Comparison of ENCODE assay signal across 1 cellular context in the genomic region with DNA sequence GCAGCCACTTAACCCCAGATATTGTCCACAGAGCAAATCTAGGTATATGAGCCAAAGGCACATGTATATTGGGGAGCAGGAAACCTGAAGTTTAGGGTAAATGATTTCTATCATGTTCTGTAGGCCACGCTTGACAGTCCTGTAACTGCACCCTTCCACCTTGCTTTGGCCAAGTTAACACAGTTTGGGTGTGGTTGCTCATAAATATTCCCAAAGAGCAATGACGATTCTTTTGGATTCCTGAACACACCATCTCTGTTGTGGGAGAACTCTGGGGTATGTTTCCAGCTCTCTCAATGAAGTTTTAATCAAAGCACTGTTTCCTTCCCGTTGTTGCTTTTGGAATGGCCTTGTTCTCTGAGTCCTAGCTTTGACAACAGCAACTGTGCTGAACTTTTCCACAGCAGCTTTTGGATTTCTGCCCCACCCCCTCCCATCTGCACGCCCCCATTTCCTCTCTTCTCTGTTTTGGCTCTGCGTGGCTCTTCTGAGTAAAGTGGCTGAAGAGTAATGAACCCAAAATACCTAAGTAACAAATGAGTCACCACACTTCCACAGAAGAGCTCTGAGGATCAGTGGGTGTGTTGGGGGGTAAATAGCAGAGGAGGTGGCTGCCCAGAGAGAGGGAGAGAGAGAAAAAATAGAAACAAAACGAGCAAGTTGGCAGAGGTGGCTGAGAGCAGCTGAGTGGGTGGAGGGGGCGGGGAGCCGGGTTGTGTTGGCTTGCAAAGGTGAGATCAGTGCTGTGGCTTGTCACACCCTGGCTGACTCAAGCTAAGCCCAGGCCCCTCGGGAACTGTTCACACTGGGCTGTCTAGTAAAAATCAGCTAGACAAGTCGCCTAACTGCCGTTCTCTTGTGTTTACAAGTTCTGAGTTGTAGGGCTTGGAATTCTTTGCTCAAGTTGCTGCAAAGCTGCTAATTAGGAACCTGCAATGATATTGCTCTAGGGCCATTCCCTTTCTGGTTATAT.
TF ChIP-seq lines count a peak whose summit lies in the region.

No MANE protein-coding gene starts in this region.

TF ChIP-seq in HEK293, 187 proteins besides CTCF, POLR2A, EP300 and RAD21 (continued from another document and continues in another):
- no peak for TF ChIP-seq ZNF211 (tag by site-specific recombination; IDR thresholded peaks at IDR 0.05; ENCODE audit: low read depth)
- TF ChIP-seq GLIS1 (tag by site-specific recombination; IDR thresholded peaks at IDR 0.05): peak; percentile 44
- no peak for TF ChIP-seq ZNF223 (tag by site-specific recombination; IDR thresholded peaks at IDR 0.05)
- no peak for TF ChIP-seq ZNF214 (tag by site-specific recombination; IDR thresholded peaks at IDR 0.05; ENCODE audit: borderline replicate concordance)
- TF ChIP-seq, protein P1, sequence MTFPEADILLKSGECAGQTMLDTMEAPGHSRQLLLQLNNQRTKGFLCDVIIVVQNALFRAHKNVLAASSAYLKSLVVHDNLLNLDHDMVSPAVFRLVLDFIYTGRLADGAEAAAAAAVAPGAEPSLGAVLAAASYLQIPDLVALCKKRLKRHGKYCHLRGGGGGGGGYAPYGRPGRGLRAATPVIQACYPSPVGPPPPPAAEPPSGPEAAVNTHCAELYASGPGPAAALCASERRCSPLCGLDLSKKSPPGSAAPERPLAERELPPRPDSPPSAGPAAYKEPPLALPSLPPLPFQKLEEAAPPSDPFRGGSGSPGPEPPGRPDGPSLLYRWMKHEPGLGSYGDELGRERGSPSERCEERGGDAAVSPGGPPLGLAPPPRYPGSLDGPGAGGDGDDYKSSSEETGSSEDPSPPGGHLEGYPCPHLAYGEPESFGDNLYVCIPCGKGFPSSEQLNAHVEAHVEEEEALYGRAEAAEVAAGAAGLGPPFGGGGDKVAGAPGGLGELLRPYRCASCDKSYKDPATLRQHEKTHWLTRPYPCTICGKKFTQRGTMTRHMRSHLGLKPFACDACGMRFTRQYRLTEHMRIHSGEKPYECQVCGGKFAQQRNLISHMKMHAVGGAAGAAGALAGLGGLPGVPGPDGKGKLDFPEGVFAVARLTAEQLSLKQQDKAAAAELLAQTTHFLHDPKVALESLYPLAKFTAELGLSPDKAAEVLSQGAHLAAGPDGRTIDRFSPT (tag by site-specific recombination; IDR thresholded peaks at IDR 0.05): peak; percentile 97
- no peak for TF ChIP-seq ZNF23 (tag by site-specific recombination; IDR thresholded peaks at IDR 0.05; ENCODE audit: borderline replicate concordance)
- TF ChIP-seq ZNF433 (tag by site-specific recombination; IDR thresholded peaks at IDR 0.05; ENCODE audit: low read depth): no peak
- TF ChIP-seq ZNF274 (IDR thresholded peaks at IDR 0.05; ENCODE audit: low read length): no peak
- no peak for TF ChIP-seq ZNF274 (tag by site-specific recombination; IDR thresholded peaks at IDR 0.05; ENCODE audit: borderline replicate concordance)
- TF ChIP-seq ZNF140 (tag by site-specific recombination; IDR thresholded peaks at IDR 0.05): no peak
- no peak for TF ChIP-seq ZNF626 (tag by site-specific recombination; IDR thresholded peaks at IDR 0.05)
- no peak for TF ChIP-seq ZNF19 (tag by site-specific recombination; IDR thresholded peaks at IDR 0.05; ENCODE audit: low read depth)
- TF ChIP-seq KLF10 (tag by site-specific recombination; IDR thresholded peaks at IDR 0.05): peak; percentile 94
- TF ChIP-seq ZNF510 (tag by site-specific recombination; IDR thresholded peaks at IDR 0.05; ENCODE audit: insufficient replicate concordance): no peak
- TF ChIP-seq ZNF549 (tag by site-specific recombination; IDR thresholded peaks at IDR 0.05): no peak
- TF ChIP-seq ZNF37A (tag by site-specific recombination; IDR thresholded peaks at IDR 0.05): no peak
- no peak for TF ChIP-seq ZNF266 (tag by site-specific recombination; IDR thresholded peaks at IDR 0.05; ENCODE audit: low read depth)
- peak; percentile 76; the same call in 1 of the 2 replicates for TF ChIP-seq IKZF3 (tag by site-specific recombination; IDR thresholded peaks at IDR 0.05)
- TF ChIP-seq ZNF529 (tag by site-specific recombination; IDR thresholded peaks at IDR 0.05; ENCODE audit: insufficient replicate concordance): no peak
- TF ChIP-seq ZNF114 (tag by site-specific recombination; IDR thresholded peaks at IDR 0.05): no peak
- TF ChIP-seq ZNF112 (tag by site-specific recombination; IDR thresholded peaks at IDR 0.05): no peak
- no peak for TF ChIP-seq ZNF133 (tag by site-specific recombination; IDR thresholded peaks at IDR 0.05)
- TF ChIP-seq YY2 (tag by site-specific recombination; IDR thresholded peaks at IDR 0.05): no peak
- peak; percentile 85 for TF ChIP-seq ZNF843 (tag by site-specific recombination; IDR thresholded peaks at IDR 0.05)
- no peak for TF ChIP-seq REPIN1 (tag by site-specific recombination; IDR thresholded peaks at IDR 0.05; ENCODE audit: low read depth)
- TF ChIP-seq, protein P2, sequence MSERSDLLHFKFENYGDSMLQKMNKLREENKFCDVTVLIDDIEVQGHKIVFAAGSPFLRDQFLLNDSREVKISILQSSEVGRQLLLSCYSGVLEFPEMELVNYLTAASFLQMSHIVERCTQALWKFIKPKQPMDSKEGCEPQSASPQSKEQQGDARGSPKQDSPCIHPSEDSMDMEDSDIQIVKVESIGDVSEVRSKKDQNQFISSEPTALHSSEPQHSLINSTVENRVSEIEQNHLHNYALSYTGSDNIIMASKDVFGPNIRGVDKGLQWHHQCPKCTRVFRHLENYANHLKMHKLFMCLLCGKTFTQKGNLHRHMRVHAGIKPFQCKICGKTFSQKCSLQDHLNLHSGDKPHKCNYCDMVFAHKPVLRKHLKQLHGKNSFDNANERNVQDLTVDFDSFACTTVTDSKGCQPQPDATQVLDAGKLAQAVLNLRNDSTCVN (tag by site-specific recombination; optimal IDR thresholded peaks at IDR 0.05): no peak
- peak; percentile 16; the same call in 1 of the 2 replicates for TF ChIP-seq BCL11B (tag by site-specific recombination; IDR thresholded peaks at IDR 0.05; ENCODE audit: low read depth)
- TF ChIP-seq KLF1 (tag by site-specific recombination; IDR thresholded peaks at IDR 0.05): peak; percentile 95
- peak; percentile 33; the same call in 1 of the 2 replicates for TF ChIP-seq SCRT2 (tag by site-specific recombination; IDR thresholded peaks at IDR 0.05)
- no peak for TF ChIP-seq ZNF155 (tag by site-specific recombination; IDR thresholded peaks at IDR 0.05)
- TF ChIP-seq, protein P3, sequence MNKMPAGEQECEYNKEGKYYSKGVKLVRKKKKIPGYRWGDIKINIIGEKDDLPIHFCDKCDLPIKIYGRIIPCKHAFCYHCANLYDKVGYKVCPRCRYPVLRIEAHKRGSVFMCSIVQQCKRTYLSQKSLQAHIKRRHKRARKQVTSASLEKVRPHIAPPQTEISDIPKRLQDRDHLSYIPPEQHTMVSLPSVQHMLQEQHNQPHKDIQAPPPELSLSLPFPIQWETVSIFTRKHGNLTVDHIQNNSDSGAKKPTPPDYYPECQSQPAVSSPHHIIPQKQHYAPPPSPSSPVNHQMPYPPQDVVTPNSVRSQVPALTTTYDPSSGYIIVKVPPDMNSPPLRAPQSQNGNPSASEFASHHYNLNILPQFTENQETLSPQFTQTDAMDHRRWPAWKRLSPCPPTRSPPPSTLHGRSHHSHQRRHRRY (tag by site-specific recombination; IDR thresholded peaks at IDR 0.05): no peak
- TF ChIP-seq ZNF561 (tag by site-specific recombination; IDR thresholded peaks at IDR 0.05; ENCODE audit: borderline replicate concordance): no peak
- TF ChIP-seq ZNF132 (tag by site-specific recombination; IDR thresholded peaks at IDR 0.05; ENCODE audit: borderline replicate concordance): no peak
- TF ChIP-seq ZNF239 (tag by site-specific recombination; IDR thresholded peaks at IDR 0.05): no peak
- TF ChIP-seq ZNF660 (tag by site-specific recombination; IDR thresholded peaks at IDR 0.05): 0 out of 2 replicates have a peak, but pooled peaks have one; percentile 78
- peak; percentile 92 for TF ChIP-seq ZNF629 (tag by site-specific recombination; IDR thresholded peaks at IDR 0.05)
- TF ChIP-seq ZBTB8A (tag by site-specific recombination; IDR thresholded peaks at IDR 0.05): 0 out of 2 replicates have a peak, but pooled peaks have one; percentile 41
- TF ChIP-seq, protein P4, sequence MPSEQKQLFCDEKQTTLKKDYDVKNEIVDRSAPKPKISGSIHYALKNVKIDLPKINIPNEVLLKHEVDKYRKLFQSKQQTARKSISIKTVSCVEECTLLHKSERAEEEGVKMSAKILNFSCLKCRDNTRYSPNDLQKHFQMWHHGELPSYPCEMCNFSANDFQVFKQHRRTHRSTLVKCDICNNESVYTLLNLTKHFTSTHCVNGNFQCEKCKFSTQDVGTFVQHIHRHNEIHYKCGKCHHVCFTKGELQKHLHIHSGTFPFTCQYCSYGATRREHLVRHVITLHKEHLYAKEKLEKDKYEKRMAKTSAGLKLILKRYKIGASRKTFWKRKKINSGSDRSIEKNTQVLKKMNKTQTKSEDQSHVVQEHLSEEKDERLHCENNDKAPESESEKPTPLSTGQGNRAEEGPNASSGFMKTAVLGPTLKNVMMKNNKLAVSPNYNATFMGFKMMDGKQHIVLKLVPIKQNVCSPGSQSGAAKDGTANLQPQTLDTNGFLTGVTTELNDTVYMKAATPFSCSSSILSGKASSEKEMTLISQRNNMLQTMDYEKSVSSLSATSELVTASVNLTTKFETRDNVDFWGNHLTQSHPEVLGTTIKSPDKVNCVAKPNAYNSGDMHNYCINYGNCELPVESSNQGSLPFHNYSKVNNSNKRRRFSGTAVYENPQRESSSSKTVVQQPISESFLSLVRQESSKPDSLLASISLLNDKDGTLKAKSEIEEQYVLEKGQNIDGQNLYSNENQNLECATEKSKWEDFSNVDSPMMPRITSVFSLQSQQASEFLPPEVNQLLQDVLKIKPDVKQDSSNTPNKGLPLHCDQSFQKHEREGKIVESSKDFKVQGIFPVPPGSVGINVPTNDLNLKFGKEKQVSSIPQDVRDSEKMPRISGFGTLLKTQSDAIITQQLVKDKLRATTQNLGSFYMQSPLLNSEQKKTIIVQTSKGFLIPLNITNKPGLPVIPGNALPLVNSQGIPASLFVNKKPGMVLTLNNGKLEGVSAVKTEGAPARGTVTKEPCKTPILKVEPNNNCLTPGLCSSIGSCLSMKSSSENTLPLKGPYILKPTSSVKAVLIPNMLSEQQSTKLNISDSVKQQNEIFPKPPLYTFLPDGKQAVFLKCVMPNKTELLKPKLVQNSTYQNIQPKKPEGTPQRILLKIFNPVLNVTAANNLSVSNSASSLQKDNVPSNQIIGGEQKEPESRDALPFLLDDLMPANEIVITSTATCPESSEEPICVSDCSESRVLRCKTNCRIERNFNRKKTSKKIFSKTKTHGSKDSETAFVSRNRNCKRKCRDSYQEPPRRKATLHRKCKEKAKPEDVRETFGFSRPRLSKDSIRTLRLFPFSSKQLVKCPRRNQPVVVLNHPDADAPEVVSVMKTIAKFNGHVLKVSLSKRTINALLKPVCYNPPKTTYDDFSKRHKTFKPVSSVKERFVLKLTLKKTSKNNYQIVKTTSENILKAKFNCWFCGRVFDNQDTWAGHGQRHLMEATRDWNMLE (tag by site-specific recombination; conservative IDR thresholded peaks at IDR 0.05; ENCODE audit: low read depth): peak; percentile 45; the same call in 1 of the 2 replicates
- TF ChIP-seq, protein P5, sequence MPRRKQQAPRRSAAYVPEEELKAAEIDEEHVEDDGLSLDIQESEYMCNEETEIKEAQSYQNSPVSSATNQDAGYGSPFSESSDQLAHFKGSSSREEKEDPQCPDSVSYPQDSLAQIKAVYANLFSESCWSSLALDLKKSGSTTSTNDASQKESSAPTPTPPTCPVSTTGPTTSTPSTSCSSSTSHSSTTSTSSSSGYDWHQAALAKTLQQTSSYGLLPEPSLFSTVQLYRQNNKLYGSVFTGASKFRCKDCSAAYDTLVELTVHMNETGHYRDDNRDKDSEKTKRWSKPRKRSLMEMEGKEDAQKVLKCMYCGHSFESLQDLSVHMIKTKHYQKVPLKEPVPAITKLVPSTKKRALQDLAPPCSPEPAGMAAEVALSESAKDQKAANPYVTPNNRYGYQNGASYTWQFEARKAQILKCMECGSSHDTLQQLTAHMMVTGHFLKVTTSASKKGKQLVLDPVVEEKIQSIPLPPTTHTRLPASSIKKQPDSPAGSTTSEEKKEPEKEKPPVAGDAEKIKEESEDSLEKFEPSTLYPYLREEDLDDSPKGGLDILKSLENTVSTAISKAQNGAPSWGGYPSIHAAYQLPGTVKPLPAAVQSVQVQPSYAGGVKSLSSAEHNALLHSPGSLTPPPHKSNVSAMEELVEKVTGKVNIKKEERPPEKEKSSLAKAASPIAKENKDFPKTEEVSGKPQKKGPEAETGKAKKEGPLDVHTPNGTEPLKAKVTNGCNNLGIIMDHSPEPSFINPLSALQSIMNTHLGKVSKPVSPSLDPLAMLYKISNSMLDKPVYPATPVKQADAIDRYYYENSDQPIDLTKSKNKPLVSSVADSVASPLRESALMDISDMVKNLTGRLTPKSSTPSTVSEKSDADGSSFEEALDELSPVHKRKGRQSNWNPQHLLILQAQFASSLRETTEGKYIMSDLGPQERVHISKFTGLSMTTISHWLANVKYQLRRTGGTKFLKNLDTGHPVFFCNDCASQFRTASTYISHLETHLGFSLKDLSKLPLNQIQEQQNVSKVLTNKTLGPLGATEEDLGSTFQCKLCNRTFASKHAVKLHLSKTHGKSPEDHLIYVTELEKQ (tag by site-specific recombination; IDR thresholded peaks at IDR 0.05; ENCODE audit: borderline replicate concordance): peak; percentile 69
- no peak for TF ChIP-seq ZNF664 (tag by site-specific recombination; IDR thresholded peaks at IDR 0.05)
- no peak for TF ChIP-seq ZNF544 (tag by site-specific recombination; IDR thresholded peaks at IDR 0.05)
- TF ChIP-seq, protein P6, sequence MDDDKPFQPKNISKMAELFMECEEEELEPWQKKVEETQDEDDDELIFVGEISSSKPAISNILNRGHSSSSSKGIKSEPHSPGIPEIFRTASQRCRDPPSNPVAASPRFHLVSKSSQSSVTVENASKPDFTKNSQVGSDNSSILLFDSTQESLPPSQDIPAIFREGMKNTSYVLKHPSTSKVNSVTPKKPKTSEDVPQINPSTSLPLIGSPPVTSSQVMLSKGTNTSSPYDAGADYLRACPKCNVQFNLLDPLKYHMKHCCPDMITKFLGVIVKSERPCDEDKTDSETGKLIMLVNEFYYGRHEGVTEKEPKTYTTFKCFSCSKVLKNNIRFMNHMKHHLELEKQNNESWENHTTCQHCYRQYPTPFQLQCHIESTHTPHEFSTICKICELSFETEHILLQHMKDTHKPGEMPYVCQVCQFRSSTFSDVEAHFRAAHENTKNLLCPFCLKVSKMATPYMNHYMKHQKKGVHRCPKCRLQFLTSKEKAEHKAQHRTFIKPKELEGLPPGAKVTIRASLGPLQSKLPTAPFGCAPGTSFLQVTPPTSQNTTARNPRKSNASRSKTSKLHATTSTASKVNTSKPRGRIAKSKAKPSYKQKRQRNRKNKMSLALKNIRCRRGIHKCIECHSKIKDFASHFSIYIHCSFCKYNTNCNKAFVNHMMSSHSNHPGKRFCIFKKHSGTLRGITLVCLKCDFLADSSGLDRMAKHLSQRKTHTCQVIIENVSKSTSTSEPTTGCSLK (tag by site-specific recombination; IDR thresholded peaks at IDR 0.05): no peak
- TF ChIP-seq SETDB1 (IDR thresholded peaks at IDR 0.05; ENCODE audit: insufficient read length, low read length): no peak
